ENCODE assay signal across 13 cellular contexts in genomic region chr12:43883311-43883710, GRCh38.
"Had no signal": no experiment of that assay in that cellular context is flagged by ENCODE, and none has a peak within 500 bp of the region (broad histone marks: within the 10 kb centered on the region; RNA-seq: fewer than 3 reads in every experiment).

No MANE protein-coding gene starts in this region.

- H3K9me3 Mint-ChIP-seq: activated CD8-positive, alpha-beta T cell treated with anti-CD3 and anti-CD28 coated beads for 36 hours; activated naive CD4-positive, alpha-beta T cell treated with anti-CD3 and anti-CD28 coated beads, Interleukin-2, amount 50 U/mL, for 24 hours; activated T-cell treated with anti-CD3 and anti-CD28 coated beads, Interleukin-2, amount 50 U/mL, for 72 hours; activated T-helper 2 cell treated with anti-CD3 and anti-CD28 coated beads, Interferon-gamma antibody, Interleukin-2, Interleukin-4, amounts not matched to agents 10 μg/mL and 5 μg/mL and 100 μg/mL, durations not matched to agents 14 hours and 24 hours and 36 hours; T-cell had no signal

- H3K36me3 Mint-ChIP-seq: activated naive CD4-positive, alpha-beta T cell treated with anti-CD3 and anti-CD28 coated beads, Interleukin-2, amount 50 U/mL, for 24 hours; T-cell had no signal

- H3K4me3 Mint-ChIP-seq: activated CD4-positive, alpha-beta T cell treated with anti-CD3 and anti-CD28 coated beads for 36 hours; activated CD8-positive, alpha-beta T cell treated with anti-CD3 and anti-CD28 coated beads for 36 hours; activated naive CD4-positive, alpha-beta T cell treated with anti-CD3 and anti-CD28 coated beads, Interleukin-2, amount 50 U/mL, for 24 hours; activated T-cell treated with anti-CD3 and anti-CD28 coated beads, Interleukin-2, amount 50 U/mL, for 72 hours; T-cell had no signal

- H3K27me3 Mint-ChIP-seq: activated CD4-positive, alpha-beta T cell treated with anti-CD3 and anti-CD28 coated beads for 36 hours; activated CD8-positive, alpha-beta T cell treated with anti-CD3 and anti-CD28 coated beads for 36 hours; activated naive CD4-positive, alpha-beta T cell treated with anti-CD3 and anti-CD28 coated beads, Interleukin-2, amount 50 U/mL, for 24 hours; T-cell had no signal

- DNase-seq: activated CD4-positive, alpha-beta T cell treated with anti-CD3 and anti-CD28 coated beads, Interleukin-2, amount 50 U/mL, for 1 hour; activated CD8-positive, alpha-beta memory T cell treated with anti-CD3 and anti-CD28 coated beads, Interleukin-2, amount 50 U/mL, for 4 hours; NK-92 treated with Interleukin-12 subunit alpha and Interleukin-12 subunit beta, amount 100 ng/mL, for 24 hours had no signal

- H3K4me1 ChIP-seq: SJSA1 had no signal

- H3K27ac Mint-ChIP-seq: activated CD4-positive, alpha-beta T cell treated with anti-CD3 and anti-CD28 coated beads for 36 hours; activated CD8-positive, alpha-beta T cell treated with anti-CD3 and anti-CD28 coated beads for 36 hours; activated naive CD4-positive, alpha-beta T cell treated with anti-CD3 and anti-CD28 coated beads, Interleukin-2, amount 50 U/mL, for 24 hours; activated T-cell treated with anti-CD3 and anti-CD28 coated beads, Interleukin-2, amount 50 U/mL, for 72 hours; activated T-helper 2 cell treated with anti-CD3 and anti-CD28 coated beads, Interferon-gamma antibody, Interleukin-2, Interleukin-4, amounts not matched to agents 10 μg/mL and 5 μg/mL and 100 μg/mL, durations not matched to agents 14 hours and 24 hours and 36 hours; T-cell had no signal

- H3K4me1 Mint-ChIP-seq: activated CD4-positive, alpha-beta T cell treated with anti-CD3 and anti-CD28 coated beads for 36 hours; activated naive CD4-positive, alpha-beta T cell treated with anti-CD3 and anti-CD28 coated beads, Interleukin-2, amount 50 U/mL, for 24 hours; T-cell had no signal

- H3K27me3 ChIP-seq: brain microvascular endothelial cell, cardiac muscle cell, SJSA1 had no signal

- H3K4me3 ChIP-seq: cardiac muscle cell, SJSA1 had no signal

- H3K27ac ChIP-seq: brain microvascular endothelial cell, cardiac muscle cell, SJSA1, WERI-Rb-1 had no signal

- H3K36me3 ChIP-seq: brain microvascular endothelial cell, cardiac muscle cell, SJSA1, WERI-Rb-1 had no signal

- H3K9me3 ChIP-seq: SJSA1 had no signal
